In the genomic region with DNA sequence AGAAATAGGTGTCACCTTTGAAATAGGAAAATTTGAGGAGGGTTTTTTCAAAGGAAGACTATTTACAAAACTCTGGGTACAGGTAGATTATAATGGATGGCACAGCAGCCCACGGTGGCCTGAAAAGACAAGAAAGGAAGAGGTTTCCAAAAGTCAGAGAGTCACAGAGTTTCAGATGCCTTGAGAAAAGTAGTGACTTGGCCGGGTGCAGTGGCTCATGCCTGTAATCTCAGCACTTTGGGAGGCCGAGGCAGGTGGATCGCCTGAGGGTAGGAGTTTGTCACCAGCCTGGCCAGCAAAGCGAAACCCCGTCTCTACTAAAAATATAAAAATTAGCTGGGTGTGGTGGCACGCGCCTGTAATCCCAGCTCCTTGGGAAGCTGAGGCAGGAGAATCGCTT, we compare ENCODE assay signal across 9 cellular contexts. TPM values are rescaled to one million over a fixed set of nuclear protein-coding genes. Genes with fewer than 3 reads are reported as not detected.
"Had no signal": no experiment of that assay in that cellular context is flagged by ENCODE, and none has a peak within 500 bp of the region (broad histone marks: within the 10 kb centered on the region; RNA-seq: fewer than 3 reads in every experiment).

No MANE protein-coding gene starts in this region.

- H3K9ac ChIP-seq: GM23248 had no signal

- ATAC-seq: HepG2, K562 had no signal

- H3K27ac ChIP-seq: GM23248, HL-60 had no signal

- H3K9me3 Mint-ChIP-seq: H9 had no signal

- DNase-seq: GM23248, H9, HCEC 1CT, KG1 had no signal

- H3K4me3 ChIP-seq: GM23248, K562 had no signal

- H3K4me3 Mint-ChIP-seq: H9 had no signal

RNA-seq across cellular contexts. Expression of a gene that starts 35.2 kb away (rescaled TPM):
- total RNA-seq: GM23248, H1, HepG2, HT1080, K562 had no signal
- polyA plus RNA-seq: GM23248, H1, HepG2, K562 had no signal
